1 cellular context compared by ENCODE assay signal in the genomic region with DNA sequence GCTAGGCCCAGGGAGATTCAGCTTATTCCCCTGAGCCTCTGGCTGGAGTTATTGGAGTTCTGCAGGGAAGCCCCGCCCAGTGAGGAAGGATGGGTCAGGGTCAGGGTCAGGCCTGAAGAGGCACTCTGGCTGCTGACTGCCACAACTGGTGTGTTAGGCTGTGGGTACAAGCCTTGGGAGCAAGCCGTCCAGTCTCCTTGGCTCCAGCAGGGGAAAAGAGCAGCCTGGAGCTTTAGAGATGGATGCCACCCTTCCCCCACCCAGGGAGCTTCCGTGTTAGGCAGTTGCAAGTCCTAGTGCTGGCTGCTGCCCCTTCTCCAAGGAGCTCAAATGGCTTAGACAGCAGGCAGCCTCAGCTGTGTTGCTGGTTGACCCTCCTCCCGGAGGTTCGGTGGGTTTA.
TF ChIP-seq lines count a peak whose summit lies in the region.

No MANE protein-coding gene starts in this region.

TF ChIP-seq in H1, 55 proteins besides CTCF, POLR2A, EP300 and RAD21:
- no peak for TF ChIP-seq CREB1 (IDR thresholded peaks at IDR 0.05)
- no peak for TF ChIP-seq TAF1 (IDR thresholded peaks at IDR 0.05; ENCODE audit: low read depth, low read length)
- no peak for TF ChIP-seq PHF8 (conservative IDR thresholded peaks at IDR 0.05; ENCODE audit: low read depth, low read length)
- no peak for TF ChIP-seq BRCA1 (IDR thresholded peaks at IDR 0.05; ENCODE audit: low read depth, low read length)
- TF ChIP-seq, protein P1, sequence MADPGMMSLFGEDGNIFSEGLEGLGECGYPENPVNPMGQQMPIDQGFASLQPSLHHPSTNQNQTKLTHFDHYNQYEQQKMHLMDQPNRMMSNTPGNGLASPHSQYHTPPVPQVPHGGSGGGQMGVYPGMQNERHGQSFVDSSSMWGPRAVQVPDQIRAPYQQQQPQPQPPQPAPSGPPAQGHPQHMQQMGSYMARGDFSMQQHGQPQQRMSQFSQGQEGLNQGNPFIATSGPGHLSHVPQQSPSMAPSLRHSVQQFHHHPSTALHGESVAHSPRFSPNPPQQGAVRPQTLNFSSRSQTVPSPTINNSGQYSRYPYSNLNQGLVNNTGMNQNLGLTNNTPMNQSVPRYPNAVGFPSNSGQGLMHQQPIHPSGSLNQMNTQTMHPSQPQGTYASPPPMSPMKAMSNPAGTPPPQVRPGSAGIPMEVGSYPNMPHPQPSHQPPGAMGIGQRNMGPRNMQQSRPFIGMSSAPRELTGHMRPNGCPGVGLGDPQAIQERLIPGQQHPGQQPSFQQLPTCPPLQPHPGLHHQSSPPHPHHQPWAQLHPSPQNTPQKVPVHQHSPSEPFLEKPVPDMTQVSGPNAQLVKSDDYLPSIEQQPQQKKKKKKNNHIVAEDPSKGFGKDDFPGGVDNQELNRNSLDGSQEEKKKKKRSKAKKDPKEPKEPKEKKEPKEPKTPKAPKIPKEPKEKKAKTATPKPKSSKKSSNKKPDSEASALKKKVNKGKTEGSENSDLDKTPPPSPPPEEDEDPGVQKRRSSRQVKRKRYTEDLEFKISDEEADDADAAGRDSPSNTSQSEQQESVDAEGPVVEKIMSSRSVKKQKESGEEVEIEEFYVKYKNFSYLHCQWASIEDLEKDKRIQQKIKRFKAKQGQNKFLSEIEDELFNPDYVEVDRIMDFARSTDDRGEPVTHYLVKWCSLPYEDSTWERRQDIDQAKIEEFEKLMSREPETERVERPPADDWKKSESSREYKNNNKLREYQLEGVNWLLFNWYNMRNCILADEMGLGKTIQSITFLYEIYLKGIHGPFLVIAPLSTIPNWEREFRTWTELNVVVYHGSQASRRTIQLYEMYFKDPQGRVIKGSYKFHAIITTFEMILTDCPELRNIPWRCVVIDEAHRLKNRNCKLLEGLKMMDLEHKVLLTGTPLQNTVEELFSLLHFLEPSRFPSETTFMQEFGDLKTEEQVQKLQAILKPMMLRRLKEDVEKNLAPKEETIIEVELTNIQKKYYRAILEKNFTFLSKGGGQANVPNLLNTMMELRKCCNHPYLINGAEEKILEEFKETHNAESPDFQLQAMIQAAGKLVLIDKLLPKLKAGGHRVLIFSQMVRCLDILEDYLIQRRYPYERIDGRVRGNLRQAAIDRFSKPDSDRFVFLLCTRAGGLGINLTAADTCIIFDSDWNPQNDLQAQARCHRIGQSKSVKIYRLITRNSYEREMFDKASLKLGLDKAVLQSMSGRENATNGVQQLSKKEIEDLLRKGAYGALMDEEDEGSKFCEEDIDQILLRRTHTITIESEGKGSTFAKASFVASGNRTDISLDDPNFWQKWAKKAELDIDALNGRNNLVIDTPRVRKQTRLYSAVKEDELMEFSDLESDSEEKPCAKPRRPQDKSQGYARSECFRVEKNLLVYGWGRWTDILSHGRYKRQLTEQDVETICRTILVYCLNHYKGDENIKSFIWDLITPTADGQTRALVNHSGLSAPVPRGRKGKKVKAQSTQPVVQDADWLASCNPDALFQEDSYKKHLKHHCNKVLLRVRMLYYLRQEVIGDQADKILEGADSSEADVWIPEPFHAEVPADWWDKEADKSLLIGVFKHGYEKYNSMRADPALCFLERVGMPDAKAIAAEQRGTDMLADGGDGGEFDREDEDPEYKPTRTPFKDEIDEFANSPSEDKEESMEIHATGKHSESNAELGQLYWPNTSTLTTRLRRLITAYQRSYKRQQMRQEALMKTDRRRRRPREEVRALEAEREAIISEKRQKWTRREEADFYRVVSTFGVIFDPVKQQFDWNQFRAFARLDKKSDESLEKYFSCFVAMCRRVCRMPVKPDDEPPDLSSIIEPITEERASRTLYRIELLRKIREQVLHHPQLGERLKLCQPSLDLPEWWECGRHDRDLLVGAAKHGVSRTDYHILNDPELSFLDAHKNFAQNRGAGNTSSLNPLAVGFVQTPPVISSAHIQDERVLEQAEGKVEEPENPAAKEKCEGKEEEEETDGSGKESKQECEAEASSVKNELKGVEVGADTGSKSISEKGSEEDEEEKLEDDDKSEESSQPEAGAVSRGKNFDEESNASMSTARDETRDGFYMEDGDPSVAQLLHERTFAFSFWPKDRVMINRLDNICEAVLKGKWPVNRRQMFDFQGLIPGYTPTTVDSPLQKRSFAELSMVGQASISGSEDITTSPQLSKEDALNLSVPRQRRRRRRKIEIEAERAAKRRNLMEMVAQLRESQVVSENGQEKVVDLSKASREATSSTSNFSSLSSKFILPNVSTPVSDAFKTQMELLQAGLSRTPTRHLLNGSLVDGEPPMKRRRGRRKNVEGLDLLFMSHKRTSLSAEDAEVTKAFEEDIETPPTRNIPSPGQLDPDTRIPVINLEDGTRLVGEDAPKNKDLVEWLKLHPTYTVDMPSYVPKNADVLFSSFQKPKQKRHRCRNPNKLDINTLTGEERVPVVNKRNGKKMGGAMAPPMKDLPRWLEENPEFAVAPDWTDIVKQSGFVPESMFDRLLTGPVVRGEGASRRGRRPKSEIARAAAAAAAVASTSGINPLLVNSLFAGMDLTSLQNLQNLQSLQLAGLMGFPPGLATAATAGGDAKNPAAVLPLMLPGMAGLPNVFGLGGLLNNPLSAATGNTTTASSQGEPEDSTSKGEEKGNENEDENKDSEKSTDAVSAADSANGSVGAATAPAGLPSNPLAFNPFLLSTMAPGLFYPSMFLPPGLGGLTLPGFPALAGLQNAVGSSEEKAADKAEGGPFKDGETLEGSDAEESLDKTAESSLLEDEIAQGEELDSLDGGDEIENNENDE (IDR thresholded peaks at IDR 0.05; ENCODE audit: insufficient replicate concordance, low read length): no peak
- no peak for TF ChIP-seq ASH2L (IDR thresholded peaks at IDR 0.05; ENCODE audit: low read length)
- TF ChIP-seq BACH1 (IDR thresholded peaks at IDR 0.05; ENCODE audit: low read length): no peak
- TF ChIP-seq, protein P2, sequence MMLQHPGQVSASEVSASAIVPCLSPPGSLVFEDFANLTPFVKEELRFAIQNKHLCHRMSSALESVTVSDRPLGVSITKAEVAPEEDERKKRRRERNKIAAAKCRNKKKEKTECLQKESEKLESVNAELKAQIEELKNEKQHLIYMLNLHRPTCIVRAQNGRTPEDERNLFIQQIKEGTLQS (IDR thresholded peaks at IDR 0.05; ENCODE audit: insufficient read depth, low read depth, low read length): no peak
- TF ChIP-seq CEBPB (IDR thresholded peaks at IDR 0.05; ENCODE audit: low read depth, low read length): no peak
- no peak for TF ChIP-seq SP1 (IDR thresholded peaks at IDR 0.05; ENCODE audit: low read depth, low read length)
- TF ChIP-seq, protein P3, sequence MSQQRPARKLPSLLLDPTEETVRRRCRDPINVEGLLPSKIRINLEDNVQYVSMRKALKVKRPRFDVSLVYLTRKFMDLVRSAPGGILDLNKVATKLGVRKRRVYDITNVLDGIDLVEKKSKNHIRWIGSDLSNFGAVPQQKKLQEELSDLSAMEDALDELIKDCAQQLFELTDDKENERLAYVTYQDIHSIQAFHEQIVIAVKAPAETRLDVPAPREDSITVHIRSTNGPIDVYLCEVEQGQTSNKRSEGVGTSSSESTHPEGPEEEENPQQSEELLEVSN (IDR thresholded peaks at IDR 0.05): no peak
- no peak for TF ChIP-seq POU5F1 (IDR thresholded peaks at IDR 0.05; ENCODE audit: low read depth, low read length)
- TF ChIP-seq HDAC6 (IDR thresholded peaks at IDR 0.05; ENCODE audit: low read depth, low read length): no peak
- no peak for TF ChIP-seq HDAC2 (IDR thresholded peaks at IDR 0.05; ENCODE audit: borderline replicate concordance in 1 of 2, low read depth in 2 of 2, low read length in 2 of 2)
- TF ChIP-seq ZNF274 (IDR thresholded peaks at IDR 0.05; ENCODE audit: borderline replicate concordance, extremely low read depth, low read length): no peak
- no peak for TF ChIP-seq CHD1 (IDR thresholded peaks at IDR 0.05; ENCODE audit: low read depth, low read length)
- TF ChIP-seq GABPA (IDR thresholded peaks at IDR 0.05; ENCODE audit: borderline replicate concordance, insufficient read depth, low read length): no peak
- no peak for TF ChIP-seq JUND (IDR thresholded peaks at IDR 0.05; ENCODE audit: low read length)
- no peak for TF ChIP-seq SRF (IDR thresholded peaks at IDR 0.05; ENCODE audit: low read depth, low read length)
